ENCODE assay signal across 1 cellular context in genomic region chr11:8038393-8038792, GRCh38.
TF ChIP-seq lines count a peak whose summit lies in the region.

No MANE protein-coding gene starts in this region.

TF ChIP-seq in GM23338, 12 proteins besides CTCF, POLR2A, EP300 and RAD21 (continued from another document):
- no peak for TF ChIP-seq REST (IDR thresholded peaks at IDR 0.05; ENCODE audit: unreplicated experiment)
- no peak for TF ChIP-seq EZH2 (IDR thresholded peaks at IDR 0.05; ENCODE audit: low read depth, unreplicated experiment)
- TF ChIP-seq POLR2AphosphoS5 (IDR thresholded peaks at IDR 0.05; ENCODE audit: low read depth), result no peak
